In genomic region chr3:184563941-184564684, GRCh38 we compare ENCODE assay signal across 12 cellular contexts. TPM values are rescaled to one million over a fixed set of nuclear protein-coding genes. Genes with fewer than 3 reads are reported as not detected.
DNase-seq lines count a peak whose midpoint lies in the region; ATAC-seq and TF ChIP-seq lines count a peak whose summit lies in the region.
"Had no signal": no experiment of that assay in that cellular context is flagged by ENCODE, and none has a peak within 500 bp of the region (broad histone marks: within the 10 kb centered on the region; RNA-seq: fewer than 3 reads in every experiment).

No MANE protein-coding gene starts in this region.

- BruUV-seq in mammary epithelial cell (replicated peaks; lab: Mats Ljungman, UMichigan), result no TSS peak

- H2BK120ac ChIP-seq in mesenchymal stem cell (ENCODE audit: low read depth, low read length), result no peak overlapping the region

- H3K27ac ChIP-seq in mammary epithelial cell (ENCODE audit: insufficient read depth, low read depth, low read length) (peak overlapping the region; percentile 9), mesenchymal stem cell (ENCODE audit: low read length, poor library complexity, severe bottlenecking) (no peak overlapping the region), skin epidermis (peak overlapping the region in 20 of 21 experiments; percentile 22 to 92 (median 87))

- H3K79me2 ChIP-seq in mammary epithelial cell (ENCODE audit: insufficient read depth, low read length), result peaks cover 70% of the 10 kb centered on the region

- H3K27me3 ChIP-seq in H7 (ENCODE audit: control insufficient read depth, insufficient read depth, low read length) (peaks cover 90% of the 10 kb centered on the region), mammary epithelial cell (ENCODE audit: insufficient read depth, low read length) (no peaks in the 10 kb centered on the region), mesenchymal stem cell (ENCODE audit: control insufficient read depth in 1 of 2, insufficient read depth in 1 of 2, low read length in 2 of 2) (peaks cover 7 to 63% of the 10 kb centered on the region in 2 experiments)

- peak overlapping the region; percentile 19 to 27 for H3K4ac ChIP-seq in mesenchymal stem cell (ENCODE audit: low read depth in 1 of 2, low read length in 2 of 2)

- intact Hi-C loops in mammary epithelial cell (cut with micrococcal nuclease), result loop anchor here (2.0 kb wide), 1 partner anchor 93 kb away; no protein-coding TSS in a partner anchor

- H2AK5ac ChIP-seq in mesenchymal stem cell (ENCODE audit: low read length, severe bottlenecking), result no peak overlapping the region

- no peak overlapping the region for H3K18ac ChIP-seq in mesenchymal stem cell (ENCODE audit: low read depth in 1 of 2, low read length in 2 of 2)

- peak overlapping the region; percentile 72 for H3K9ac ChIP-seq in mammary epithelial cell (ENCODE audit: insufficient read depth, low read length)
- H3K9ac ChIP-seq in mesenchymal stem cell (ENCODE audit: low read length), result peak overlapping the region; percentile 25

- H4K8ac ChIP-seq in mesenchymal stem cell (ENCODE audit: low read length), result no peak overlapping the region

- no peaks in the 10 kb centered on the region for H3K9me3 ChIP-seq in mammary epithelial cell (replicated peaks; ENCODE audit: insufficient read depth, low read length)
- no peaks in the 10 kb centered on the region for H3K9me3 ChIP-seq in mesenchymal stem cell (ENCODE audit: control insufficient read depth, low read length)

- in situ Hi-C loops in mammary epithelial cell (cut with MboI; ENCODE audit: low sequenced_read_pairs in 2 of 2), result no loop called here

- H3K4me1 ChIP-seq in mammary epithelial cell (ENCODE audit: insufficient read depth, low read length) (peaks cover 67% of the 10 kb centered on the region), mesenchymal stem cell (ENCODE audit: control insufficient read depth, insufficient read depth, low read depth, low read length) (peaks cover 40% of the 10 kb centered on the region)

- H4K91ac ChIP-seq in mesenchymal stem cell (ENCODE audit: low read length), result no peak overlapping the region

- peak overlapping the region in 1 of 2 experiments; percentile 91 for H3K14ac ChIP-seq in mesenchymal stem cell (ENCODE audit: low read length in 2 of 2)

- H3K79me1 ChIP-seq in mesenchymal stem cell (replicated peaks; ENCODE audit: low read length, poor library complexity, severe bottlenecking), result no peaks in the 10 kb centered on the region

- ATAC-seq in HG03432 (IDR thresholded peaks at IDR 0.05; ENCODE audit: unreplicated experiment) (no peak), HG02759 (IDR thresholded peaks at IDR 0.05; ENCODE audit: unreplicated experiment) (no peak)
- ATAC-seq: left lobe of liver, sciatic nerve had no signal

- H2BK5ac ChIP-seq in mesenchymal stem cell (ENCODE audit: low read depth, low read length, poor library complexity, severe bottlenecking), result no peak overlapping the region

- peak overlapping the region; percentile 4 to 72 for H2BK12ac ChIP-seq in mesenchymal stem cell (ENCODE audit: low read length in 2 of 2)

- H3K36me3 ChIP-seq in H7 (replicated peaks; ENCODE audit: control insufficient read depth, insufficient read depth, low read length) (no peaks in the 10 kb centered on the region), mammary epithelial cell (ENCODE audit: insufficient read depth, low read length) (no peaks in the 10 kb centered on the region), mesenchymal stem cell (ENCODE audit: control insufficient read depth in 1 of 2, insufficient read depth in 2 of 2, low read depth in 1 of 2, low read length in 2 of 2) (no peaks in the 10 kb centered on the region)

- CTCF ChIA-PET in mammary epithelial cell (lab: Charles Lee; ENCODE audit: low non-redundant PET), result no interaction called here

- no peak for TF ChIP-seq CTCF in mammary epithelial cell (conservative IDR thresholded peaks at IDR 0.05 in 1 of 2, IDR thresholded peaks at IDR 0.05 in 1 of 2; ENCODE audit: extremely low read depth in 1 of 2, insufficient read depth in 1 of 2, low read depth in 1 of 2, low read length in 2 of 2)

- H3K4me3 ChIP-seq in H7 (ENCODE audit: insufficient read depth, low read depth, low read length), result no peak overlapping the region; the same call in 1 of the 2 replicates
- peak overlapping the region; percentile 67 to 92 (median 69) for H3K4me3 ChIP-seq in mammary epithelial cell (replicated peaks in 1 of 3; ENCODE audit: insufficient read depth in 1 of 3, low read depth in 2 of 3, low read length in 3 of 3)
- peak overlapping the region in 1 of 2 experiments; percentile 58 for H3K4me3 ChIP-seq in mesenchymal stem cell (ENCODE audit: insufficient read depth in 1 of 2, low read depth in 1 of 2, low read length in 2 of 2)
- peak overlapping the region; percentile 51 to 79 (median 66) for H3K4me3 ChIP-seq in skin epidermis

- dilution Hi-C loops in mammary epithelial cell (cut with HindIII; ENCODE audit: low sequenced_read_pairs), result no loop called here

- DNase-seq in H7, result peak; percentile 69
- no peak for DNase-seq in mammary epithelial cell
- peak; percentile 24 for DNase-seq in mesenchymal stem cell
- DNase-seq in islet precursor cell, result no peak
- no peak for DNase-seq in middle frontal gyrus (ENCODE audit: extremely low spot score, low spot score)
- DNase-seq: erythroblast, NCI-H2227 treated with DMSO at 0.1 percent for 48 hours had no signal

- no peaks in the 10 kb centered on the region for H4K20me1 ChIP-seq in mammary epithelial cell (ENCODE audit: insufficient read depth, low read length)

- H3K4me2 ChIP-seq in mammary epithelial cell (ENCODE audit: insufficient read depth, low read depth, low read length) (peak overlapping the region; percentile 85), mesenchymal stem cell (ENCODE audit: low read length, poor library complexity, severe bottlenecking) (no peak overlapping the region)

- H2AFZ ChIP-seq in mammary epithelial cell (ENCODE audit: low read depth, low read length), result no peak overlapping the region
- H2AFZ ChIP-seq in mesenchymal stem cell (ENCODE audit: low read depth, low read length), result no peak overlapping the region

- 18% methylated on average over 12 of the region's 13 CpGs for WGBS in mammary epithelial cell (ENCODE audit: low coverage, missing lambda C conversion rate)
- 24% methylated on average over 10 of the region's 13 CpGs for WGBS in mesenchymal stem cell

- peak overlapping the region in 1 of 2 experiments; percentile 64 for H3K23ac ChIP-seq in mesenchymal stem cell (ENCODE audit: low read length in 2 of 2)

- peak overlapping the region; percentile 63 for H2BK15ac ChIP-seq in mesenchymal stem cell (ENCODE audit: low read depth, poor library complexity, severe bottlenecking)

RNA-seq across cellular contexts. Expression of gene EPHB3, which starts 2.5 kb away (rescaled TPM):
- total RNA-seq in H7 (2014; rRNA removed; shearing (Covaris generic)), result 8.4 and 11.1 TPM in 2 replicates
- 10 to 100 TPM; 17.6 to 45.2 TPM for total RNA-seq in mammary epithelial cell
- 8.2 TPM for polyA plus RNA-seq in mammary epithelial cell
- polyA minus RNA-seq in mammary epithelial cell, result 16.6 TPM
- polyA plus RNA-seq in mesenchymal stem cell (2013, experiment 1 of 2), result 2.3 TPM
- polyA plus RNA-seq in mesenchymal stem cell (2013, experiment 2 of 2), result 2.2 TPM

Comparison
In these comparisons a context has a peak if more than half of its experiments do, and no peak if none do; other contexts are left out.
1. DNase-seq: peak in H7 (single experiment) and mesenchymal stem cell (single experiment); none in mammary epithelial cell (single experiment), islet precursor cell (single experiment) and middle frontal gyrus (single experiment).